8 cellular contexts compared by ENCODE assay signal in the genomic region with DNA sequence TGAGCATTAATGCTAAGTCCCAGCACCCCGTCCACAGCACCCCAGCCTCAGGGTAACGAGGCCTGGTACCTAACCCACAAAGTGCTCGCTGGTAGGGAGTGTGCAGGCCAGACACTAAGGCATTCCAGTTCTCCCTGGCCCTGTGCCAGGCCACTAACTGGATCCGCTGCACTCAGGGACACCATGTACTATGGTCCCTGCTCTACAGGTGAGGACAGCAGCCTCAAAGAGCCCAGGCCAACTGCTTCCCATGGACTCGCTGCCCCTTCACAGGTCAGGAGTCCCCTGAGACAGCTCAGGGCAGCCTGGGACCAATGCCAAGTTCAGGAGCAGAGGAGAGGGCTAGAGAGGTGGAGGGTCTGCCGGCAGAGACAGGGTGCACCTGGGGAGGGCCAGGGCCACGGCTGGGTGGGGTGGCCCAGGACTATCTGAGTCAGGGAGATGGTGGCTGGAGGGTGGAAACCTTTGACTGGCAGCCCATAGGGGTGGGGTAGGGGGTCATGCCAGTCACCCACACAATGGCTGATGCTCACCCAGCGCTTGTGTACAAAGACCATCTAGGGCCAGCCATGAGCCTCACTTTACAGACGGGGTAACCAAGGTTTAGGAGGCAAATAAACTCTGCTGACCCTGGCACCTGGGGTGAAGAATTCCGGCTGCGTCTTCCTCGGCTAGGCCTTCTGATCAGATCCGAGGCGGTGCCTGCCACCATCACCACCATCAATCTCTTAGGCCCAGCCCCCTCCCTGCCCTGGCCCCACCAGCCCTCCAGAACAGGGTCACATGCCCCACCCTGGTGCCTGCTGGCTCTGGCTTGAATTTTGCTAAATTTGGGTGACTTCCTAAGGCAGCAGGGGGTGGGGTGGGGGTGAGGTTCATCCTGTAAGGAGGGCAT. TPM values are rescaled to one million over a fixed set of nuclear protein-coding genes. Genes with fewer than 3 reads are reported as not detected.
A peak's percentile ranks its signal among the peaks of the same experiment; 100 is the strongest.
DNase-seq lines count a peak whose midpoint lies in the region; ATAC-seq, FAIRE-seq and TF ChIP-seq lines count a peak whose summit lies in the region.

No MANE protein-coding gene starts in this region.

- dilution Hi-C loops in keratinocyte (cut with MboI; ENCODE audit: extremely low pct_ligation_motif_present, low sequenced_read_pairs) = no loop called here

- H3K4me3 ChIP-seq in H7 (ENCODE audit: insufficient read depth, low read depth, low read length) (peak overlapping the region; percentile 51), keratinocyte (ENCODE audit: control insufficient read depth in 2 of 3, extremely low read depth in 1 of 3, insufficient read depth in 2 of 3, low read depth in 1 of 3, low read length in 3 of 3) (peak overlapping the region; percentile 20 to 38 (median 26)), sigmoid colon (peak overlapping the region; percentile 50 to 63 (median 56)), PC-9 (no peak overlapping the region)

- no peak overlapping the region for H3K27ac ChIP-seq in keratinocyte (ENCODE audit: control insufficient read depth, insufficient read depth, low read length)
- H3K27ac ChIP-seq in sigmoid colon = peak overlapping the region; percentile 91 to 96 (median 92)
- H3K27ac ChIP-seq in PC-9 = no peak overlapping the region

- DNase-seq in H7 (peak; percentile 76), MCF 10A (ENCODE audit: unreplicated experiment) (no peak), keratinocyte (ENCODE audit: low read depth, low spot score) (no peak), sigmoid colon (peak; percentile 93), NCI-H748 treated with DMSO at 0.1 percent for 48 hours (lab: John Stamatoyannopoulos, UW) (no peak), PC-9 (no peak)
- no peak for DNase-seq in activated CD8-positive, alpha-beta memory T cell treated with anti-CD3 and anti-CD28 coated beads, Interleukin-2, amount 10 ng/mL, durations not matched to agents 7 days and 5 days
- DNase-seq in activated CD8-positive, alpha-beta memory T cell treated with anti-CD3 and anti-CD28 coated beads, Interleukin-2, amount 50 U/mL, for 4 hours = no peak

- H3K27me3 ChIP-seq in H7 (ENCODE audit: control insufficient read depth, insufficient read depth, low read length) = no peaks in the 10 kb centered on the region; the same call in 1 of the 2 replicates
- no peaks in the 10 kb centered on the region for H3K27me3 ChIP-seq in keratinocyte (ENCODE audit: control insufficient read depth, extremely low read depth, insufficient read depth, low read length)
- no peaks in the 10 kb centered on the region for H3K27me3 ChIP-seq in sigmoid colon
- H3K27me3 ChIP-seq in PC-9 (ENCODE audit: insufficient read depth, low read depth) = peaks cover 9% of the 10 kb centered on the region; the same call in 1 of the 2 replicates

- CTCF ChIA-PET in MCF 10A (lab: Yijun Ruan, JAX) (interaction anchor here (0.6 kb wide), 1 partner anchor 846 kb away, joined by 3 read pairs; no protein-coding TSS in a partner anchor), PC-9 (lab: Charles Lee) (no interaction called here)
- CTCF ChIA-PET in activated CD8-positive, alpha-beta memory T cell treated with anti-CD3 and anti-CD28 coated beads, Interleukin-2, amount 10 ng/mL, durations not matched to agents 7 days and 5 days (lab: Charles Lee) = no interaction called here

- peaks cover 15% of the 10 kb centered on the region for H3K4me1 Mint-ChIP-seq in MCF 10A (ENCODE audit: insufficient read depth, unreplicated experiment)
- no peaks in the 10 kb centered on the region for H3K4me1 Mint-ChIP-seq in activated CD8-positive, alpha-beta memory T cell treated with anti-CD3 and anti-CD28 coated beads, Interleukin-2, amount 10 ng/mL, durations not matched to agents 7 days and 5 days

- H3K4me2 ChIP-seq in keratinocyte (ENCODE audit: control insufficient read depth, extremely low read depth, insufficient read depth, low read depth, low read length) (peak overlapping the region; percentile 77), PC-9 (no peak overlapping the region)

- no peak for TF ChIP-seq POLR2A in sigmoid colon (IDR thresholded peaks at IDR 0.05)

- H3K4me1 ChIP-seq in keratinocyte (ENCODE audit: control insufficient read depth, extremely low read depth, insufficient read depth, low read length) (peaks cover 23% of the 10 kb centered on the region), sigmoid colon (peaks cover 0 to 95% (median 91%) of the 10 kb centered on the region in 4 donors), PC-9 (replicated peaks; ENCODE audit: insufficient read depth) (no peaks in the 10 kb centered on the region)

- H3K9me2 ChIP-seq in PC-9 (ENCODE audit: insufficient read depth) = no peaks in the 10 kb centered on the region

- no peaks in the 10 kb centered on the region for H3K36me3 ChIP-seq in H7 (replicated peaks; ENCODE audit: control insufficient read depth, insufficient read depth, low read length)
- H3K36me3 ChIP-seq in keratinocyte (ENCODE audit: control insufficient read depth in 2 of 2, extremely low read depth in 1 of 2, insufficient read depth in 2 of 2, low read length in 2 of 2) = no peaks in the 10 kb centered on the region
- no peaks in the 10 kb centered on the region for H3K36me3 ChIP-seq in sigmoid colon
- H3K36me3 ChIP-seq in PC-9 (ENCODE audit: low read depth) = no peaks in the 10 kb centered on the region

- H3F3A ChIP-seq in PC-9 (ENCODE audit: insufficient read depth, low read depth) = no peaks in the 10 kb centered on the region

- no peaks in the 10 kb centered on the region for H3K9me3 ChIP-seq in keratinocyte (ENCODE audit: control insufficient read depth, low read depth, low read length)
- H3K9me3 ChIP-seq in sigmoid colon = no peaks in the 10 kb centered on the region
- no peaks in the 10 kb centered on the region for H3K9me3 ChIP-seq in PC-9 (ENCODE audit: insufficient read depth, low read depth)

- POLR2A ChIA-PET in MCF 10A (lab: Yijun Ruan, JAX) (interaction anchor here (0.6 to 1.0 kb wide), 2 partner anchors 220 to 759 kb away, joined by 4 to 5 read pairs; partner anchors contain the start of genes TSSC4 and ZNF195), PC-9 (lab: Charles Lee; ENCODE audit: unreplicated experiment) (no interaction called here)

- H3K4me3 Mint-ChIP-seq in MCF 10A (ENCODE audit: unreplicated experiment) = peak overlapping the region; percentile 66
- no peak overlapping the region for H3K4me3 Mint-ChIP-seq in activated CD8-positive, alpha-beta memory T cell treated with anti-CD3 and anti-CD28 coated beads, Interleukin-2, amount 10 ng/mL, durations not matched to agents 7 days and 5 days

- no peaks in the 10 kb centered on the region for H3K9me3 Mint-ChIP-seq in MCF 10A (ENCODE audit: unreplicated experiment)
- no peaks in the 10 kb centered on the region for H3K9me3 Mint-ChIP-seq in activated CD8-positive, alpha-beta memory T cell treated with anti-CD3 and anti-CD28 coated beads, Interleukin-2, amount 10 ng/mL, durations not matched to agents 7 days and 5 days (ENCODE audit: low read depth)

- BruUV-seq in MCF 10A (replicated peaks; lab: Mats Ljungman, UMichigan) = no TSS peak
- BruUV-seq in PC-9 (replicated peaks; lab: Mats Ljungman, UMichigan) = no TSS peak

- H3K79me2 ChIP-seq in keratinocyte (ENCODE audit: control insufficient read depth, insufficient read depth, low read length) (peaks cover 25% of the 10 kb centered on the region), PC-9 (ENCODE audit: low read depth) (no peaks in the 10 kb centered on the region)

- H3K9ac ChIP-seq in keratinocyte (ENCODE audit: control insufficient read depth, extremely low read depth, insufficient read depth, low read length) = peak overlapping the region; percentile 15

- peak in 1 of 4 donors; percentile 81 for TF ChIP-seq EP300 in sigmoid colon (IDR thresholded peaks at IDR 0.05)

- H4K20me1 ChIP-seq in keratinocyte (ENCODE audit: control insufficient read depth, extremely low read depth, insufficient read depth, low read length) = peaks cover 19% of the 10 kb centered on the region
- H4K20me1 ChIP-seq in PC-9 (ENCODE audit: insufficient read depth) = no peaks in the 10 kb centered on the region

- H3K36me3 Mint-ChIP-seq in MCF 10A (ENCODE audit: insufficient read depth, unreplicated experiment) = peaks cover 13% of the 10 kb centered on the region
- no peaks in the 10 kb centered on the region for H3K36me3 Mint-ChIP-seq in activated CD8-positive, alpha-beta memory T cell treated with anti-CD3 and anti-CD28 coated beads, Interleukin-2, amount 10 ng/mL, durations not matched to agents 7 days and 5 days

- intact Hi-C loops in MCF 10A (cut with micrococcal nuclease) (no loop called here), sigmoid colon (cut with DNase I) (loop anchor here (5.0 to 10.0 kb wide), 3 partner anchors 102 to 765 kb away; partner anchors contain the start of gene CARS1), PC-9 (cut with micrococcal nuclease; ENCODE audit: unreplicated experiment) (no loop called here)

- WGBS in sigmoid colon, 2 donors = 50 to 69% methylated on average over 14 of the region's 14 CpGs

- no peak for TF ChIP-seq CTCF in MCF 10A (IDR thresholded peaks at IDR 0.05; ENCODE audit: unreplicated experiment)
- TF ChIP-seq CTCF in keratinocyte (optimal IDR thresholded peaks at IDR 0.05 in 1 of 3, IDR thresholded peaks at IDR 0.05 in 1 of 3, conservative IDR thresholded peaks at IDR 0.05 in 1 of 3; ENCODE audit: extremely low read depth in 1 of 3, insufficient read depth in 2 of 3, low read length in 3 of 3) = no peak
- no peak for TF ChIP-seq CTCF in sigmoid colon (IDR thresholded peaks at IDR 0.05)
- no peak for TF ChIP-seq CTCF in PC-9 (conservative IDR thresholded peaks at IDR 0.05)

- H2AFZ ChIP-seq in keratinocyte (ENCODE audit: control insufficient read depth, low read length) (no peak overlapping the region), PC-9 (no peak overlapping the region)

- FAIRE-seq in keratinocyte (lab: Jason Lieb, UNC) = no peak

- no peaks in the 10 kb centered on the region for H3K9me1 ChIP-seq in keratinocyte (ENCODE audit: control insufficient read depth, extremely low read depth, insufficient read depth, low read length)

- H3K27ac Mint-ChIP-seq in MCF 10A (ENCODE audit: low read depth, unreplicated experiment) = no peak overlapping the region
- H3K27ac Mint-ChIP-seq in activated CD8-positive, alpha-beta memory T cell treated with anti-CD3 and anti-CD28 coated beads, Interleukin-2, amount 10 ng/mL, durations not matched to agents 7 days and 5 days = no peak overlapping the region

- ATAC-seq in activated CD8-positive, alpha-beta memory T cell treated with anti-CD3 and anti-CD28 coated beads, Interleukin-2, amount 10 ng/mL, durations not matched to agents 7 days and 5 days = no peak

- H3K27me3 Mint-ChIP-seq in MCF 10A (ENCODE audit: insufficient read depth, unreplicated experiment) = no peaks in the 10 kb centered on the region
- H3K27me3 Mint-ChIP-seq in activated CD8-positive, alpha-beta memory T cell treated with anti-CD3 and anti-CD28 coated beads, Interleukin-2, amount 10 ng/mL, durations not matched to agents 7 days and 5 days = peaks cover 21% of the 10 kb centered on the region

RNA-seq across cellular contexts. Expression of gene OSBPL5, which starts 5.6 kb away (rescaled TPM):
- 21.1 and 23.7 TPM in 2 replicates for total RNA-seq in H7 (2014; rRNA removed; shearing (Covaris generic))
- total RNA-seq in MCF 10A (2022) = 85.7 and 115 TPM in 2 replicates
- polyA plus RNA-seq in keratinocyte = 3.0 to 4.7 TPM (median 4.4 TPM) in 3 replicates
- 4.9 TPM for polyA plus RNA-seq in keratinocyte (2011; ENCODE audit: low read depth)
- polyA plus RNA-seq in keratinocyte (2011; cell fraction: cytosol; rRNA removed) = 1.6 and 3.6 TPM in 2 replicates
- 10.1 and 15.1 TPM in 2 replicates for polyA plus RNA-seq in keratinocyte (2011; cell fraction: nucleus; rRNA removed)
- 2.5 and 8.5 TPM in 2 replicates for polyA plus RNA-seq in keratinocyte (2012; ENCODE audit: low replicate concordance)
- 7.4 to 11.6 TPM (median 8.4 TPM) in 3 replicates for polyA minus RNA-seq in keratinocyte
- polyA minus RNA-seq in keratinocyte (2011; cell fraction: cytosol; rRNA and poly(A)+ RNA removed) = 8.8 TPM
- 9.3 and 12.6 TPM in 2 replicates for polyA minus RNA-seq in keratinocyte (2011; cell fraction: nucleus; rRNA and poly(A)+ RNA removed)
- 10 to 100 TPM; 28.1 to 69.2 (median 46.2) TPM for total RNA-seq in sigmoid colon
- polyA plus RNA-seq in sigmoid colon = 10 to 100 TPM; 16.6 to 29.8 (median 18.6) TPM
- total RNA-seq in activated CD8-positive, alpha-beta memory T cell treated with anti-CD3 and anti-CD28 coated beads, Interleukin-2, amount 10 ng/mL, durations not matched to agents 7 days and 5 days = 1 to 10 TPM; 2.5 to 2.6 TPM
- 6.4 and 8.8 TPM in 2 replicates for total RNA-seq in PC-9 (2021)

RNA-seq across cellular contexts. Expression of gene MRGPRG, which starts 59.1 kb away (rescaled TPM):
- not detected in 2 replicates for total RNA-seq in H7 (2014; rRNA removed; shearing (Covaris generic))
- total RNA-seq in MCF 10A (2022) = not detected in 2 replicates
- polyA plus RNA-seq in keratinocyte = not detected in 3 replicates
- not detected for polyA plus RNA-seq in keratinocyte (2011; ENCODE audit: low read depth)
- polyA plus RNA-seq in keratinocyte (2011; cell fraction: cytosol; rRNA removed) = not detected in 2 replicates
- not detected in 2 replicates for polyA plus RNA-seq in keratinocyte (2011; cell fraction: nucleus; rRNA removed)
- not detected in 2 replicates for polyA plus RNA-seq in keratinocyte (2012; ENCODE audit: low replicate concordance)
- not detected in 3 replicates for polyA minus RNA-seq in keratinocyte
- polyA minus RNA-seq in keratinocyte (2011; cell fraction: cytosol; rRNA and poly(A)+ RNA removed) = not detected
- not detected in 2 replicates for polyA minus RNA-seq in keratinocyte (2011; cell fraction: nucleus; rRNA and poly(A)+ RNA removed)
- not detected for total RNA-seq in sigmoid colon
- not detected for polyA plus RNA-seq in sigmoid colon
- total RNA-seq in activated CD8-positive, alpha-beta memory T cell treated with anti-CD3 and anti-CD28 coated beads, Interleukin-2, amount 10 ng/mL, durations not matched to agents 7 days and 5 days = not detected
- not detected in 2 replicates for total RNA-seq in PC-9 (2021)

Comparison
In these comparisons a context has a peak if more than half of its experiments do, and no peak if none do; other contexts are left out.
1. DNase-seq: peak in H7 (single experiment) and sigmoid colon (single experiment); none in MCF 10A (single experiment), keratinocyte (single experiment), activated CD8-positive, alpha-beta memory T cell treated with anti-CD3 and anti-CD28 coated beads, Interleukin-2, amount 10 ng/mL, durations not matched to agents 7 days and 5 days (single experiment), NCI-H748 treated with DMSO at 0.1 percent for 48 hours (single experiment), activated CD8-positive, alpha-beta memory T cell treated with anti-CD3 and anti-CD28 coated beads, Interleukin-2, amount 50 U/mL, for 4 hours (single experiment) and PC-9 (0 of 2).
2. H3K27ac ChIP-seq: peak in sigmoid colon (4 of 4); none in keratinocyte (single experiment) and PC-9 (single experiment).